Comparison of ENCODE assay signal across 1 cellular context in genomic region chr2:102355526-102356380, GRCh38.
TF ChIP-seq lines count a peak whose summit lies in the region.

IL18R1 (plus strand) TSS chr2:102355796; CDS start chr2:102362661, 6,865 bp downstream.

TF ChIP-seq in HepG2, 621 proteins besides CTCF, POLR2A, EP300 and RAD21 (continued from another document and continues in another):
- TF ChIP-seq TARDBP (CRISPR knock-in tag; IDR thresholded peaks at IDR 0.05) (peak; percentile 59; the same call in 1 of the 2 replicates), CREB1 (IDR thresholded peaks at IDR 0.05) (no peak), CREB1 (CRISPR knock-in tag; IDR thresholded peaks at IDR 0.05) (no peak), MED13 (CRISPR knock-in tag; IDR thresholded peaks at IDR 0.05) (peak; percentile 52; the same call in 1 of the 2 replicates), HES4 (CRISPR knock-in tag; IDR thresholded peaks at IDR 0.05; ENCODE audit: borderline replicate concordance) (no peak), CREBL2 (CRISPR knock-in tag; IDR thresholded peaks at IDR 0.05; ENCODE audit: borderline replicate concordance) (no peak), SUZ12 (IDR thresholded peaks at IDR 0.05; ENCODE audit: low read depth, low read length) (no peak), CBX1 (IDR thresholded peaks at IDR 0.05; ENCODE audit: low read depth) (no peak), FOXA3 (CRISPR knock-in tag; IDR thresholded peaks at IDR 0.05) (peak; percentile 41; the same call in 1 of the 2 replicates), ZGPAT (CRISPR knock-in tag; IDR thresholded peaks at IDR 0.05) (peak; percentile 95), ZC3H13 (CRISPR knock-in tag; IDR thresholded peaks at IDR 0.05) (no peak), LCORL (IDR thresholded peaks at IDR 0.05) (no peak), LCORL (CRISPR knock-in tag; IDR thresholded peaks at IDR 0.05) (peak; percentile 44; the same call in 1 of the 2 replicates), SRSF4 (IDR thresholded peaks at IDR 0.05; ENCODE audit: low read depth, low read length, poor library complexity, severe bottlenecking) (no peak), ZBTB34 (CRISPR knock-in tag; IDR thresholded peaks at IDR 0.05) (no peak), XRCC5 (optimal IDR thresholded peaks at IDR 0.05; ENCODE audit: low read length) (peak; percentile 98), PHF8 (CRISPR knock-in tag; IDR thresholded peaks at IDR 0.05) (peak; percentile 47), TOPORS (CRISPR knock-in tag; IDR thresholded peaks at IDR 0.05) (0 out of 2 replicates have a peak, but pooled peaks have one; percentile 73), KDM3A (CRISPR knock-in tag; IDR thresholded peaks at IDR 0.05; ENCODE audit: low read depth) (peak; percentile 73; the same call in 1 of the 2 replicates), SNAI1 (CRISPR knock-in tag; IDR thresholded peaks at IDR 0.05; ENCODE audit: borderline replicate concordance) (no peak), ZNF704 (CRISPR knock-in tag; IDR thresholded peaks at IDR 0.05; ENCODE audit: borderline replicate concordance) (no peak; the same call in 1 of the 2 replicates), YEATS2 (CRISPR knock-in tag; IDR thresholded peaks at IDR 0.05; ENCODE audit: borderline replicate concordance) (peak; percentile 45; the same call in 1 of the 2 replicates), GFI1 (CRISPR knock-in tag; IDR thresholded peaks at IDR 0.05; ENCODE audit: borderline replicate concordance) (no peak), RBFOX2 (IDR thresholded peaks at IDR 0.05; ENCODE audit: low read depth, low read length) (0 out of 2 replicates have a peak, but pooled peaks have one; percentile 27), ZNF605 (CRISPR knock-in tag; IDR thresholded peaks at IDR 0.05) (no peak; the same call in 1 of the 2 replicates), NCOA2 (CRISPR knock-in tag; IDR thresholded peaks at IDR 0.05) (peak; percentile 22; the same call in 1 of the 2 replicates), ZNF556 (CRISPR knock-in tag; IDR thresholded peaks at IDR 0.05; ENCODE audit: borderline replicate concordance) (0 out of 2 replicates have a peak, but pooled peaks have one; percentile 71), TP53 (CRISPR knock-in tag; conservative IDR thresholded peaks at IDR 0.05) (0 out of 2 replicates have a peak, but pooled peaks have one; percentile 19), SMYD3 (CRISPR knock-in tag; IDR thresholded peaks at IDR 0.05) (no peak), MXD1 (CRISPR knock-in tag; IDR thresholded peaks at IDR 0.05) (peak; percentile 69), ZNF484 (CRISPR knock-in tag; IDR thresholded peaks at IDR 0.05; ENCODE audit: borderline replicate concordance, low read depth) (no peak), HNRNPK (IDR thresholded peaks at IDR 0.05; ENCODE audit: low read depth, low read length, poor library complexity, severe bottlenecking) (peak; percentile 97), E2F2 (CRISPR knock-in tag; IDR thresholded peaks at IDR 0.05; ENCODE audit: borderline replicate concordance) (0 out of 2 replicates have a peak, but pooled peaks have one; percentile 73), RELA (CRISPR knock-in tag; IDR thresholded peaks at IDR 0.05) (peak; percentile 86), EHMT2 (IDR thresholded peaks at IDR 0.05; ENCODE audit: borderline replicate concordance, low read depth, low read length) (no peak), ZNF710 (CRISPR knock-in tag; IDR thresholded peaks at IDR 0.05; ENCODE audit: borderline replicate concordance) (0 out of 2 replicates have a peak, but pooled peaks have one; percentile 40), ZNF547 (CRISPR knock-in tag; IDR thresholded peaks at IDR 0.05) (peak; percentile 83), FOXC1 (CRISPR knock-in tag; IDR thresholded peaks at IDR 0.05; ENCODE audit: borderline replicate concordance) (peak; percentile 81), HIVEP1 (CRISPR knock-in tag; IDR thresholded peaks at IDR 0.05) (peak; percentile 54; the same call in 1 of the 2 replicates), PHF21A (CRISPR knock-in tag; IDR thresholded peaks at IDR 0.05) (peak; percentile 68), GMEB1 (CRISPR knock-in tag; IDR thresholded peaks at IDR 0.05; ENCODE audit: borderline replicate concordance) (peak; percentile 66; the same call in 1 of the 2 replicates), E2F1 (CRISPR knock-in tag; IDR thresholded peaks at IDR 0.05) (peak; percentile 72), IKZF5 (CRISPR knock-in tag; IDR thresholded peaks at IDR 0.05) (peak; percentile 80), ZNF30 (CRISPR knock-in tag; IDR thresholded peaks at IDR 0.05) (no peak), MLXIP (CRISPR knock-in tag; IDR thresholded peaks at IDR 0.05; ENCODE audit: borderline replicate concordance) (0 out of 2 replicates have a peak, but pooled peaks have one; percentile 33), NCOA1 (CRISPR knock-in tag; IDR thresholded peaks at IDR 0.05) (peak; percentile 39; the same call in 1 of the 2 replicates), ZFP1 (CRISPR knock-in tag; IDR thresholded peaks at IDR 0.05) (no peak), ZNF496 (CRISPR knock-in tag; IDR thresholded peaks at IDR 0.05; ENCODE audit: insufficient replicate concordance) (no peak), AKAP8 (CRISPR knock-in tag; IDR thresholded peaks at IDR 0.05) (0 out of 2 replicates have a peak, but pooled peaks have one; percentile 28), CREB3 (CRISPR knock-in tag; IDR thresholded peaks at IDR 0.05) (no peak)
